In the genomic region with DNA sequence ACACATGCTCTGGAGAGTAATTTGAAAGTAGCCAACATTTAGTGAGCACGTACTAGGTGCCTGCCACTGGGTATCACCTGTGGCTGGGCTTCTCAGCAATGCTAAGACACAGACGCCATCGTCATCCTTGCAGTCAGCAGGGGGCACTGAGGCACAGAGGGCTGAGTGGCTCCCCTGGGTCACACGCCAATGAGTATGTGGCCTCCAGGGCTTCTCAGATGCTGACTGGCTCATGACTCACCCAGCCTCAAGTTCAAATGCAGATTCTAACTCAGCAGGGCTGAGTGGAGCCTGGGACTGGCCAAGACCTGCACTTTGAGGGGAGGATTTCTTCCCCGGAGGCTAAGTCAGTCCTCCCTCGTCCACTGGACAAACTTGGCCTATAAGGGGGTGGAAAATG, we compare ENCODE assay signal across 1 cellular context.
TF ChIP-seq lines count a peak whose summit lies in the region.

No MANE protein-coding gene starts in this region.

TF ChIP-seq in HEK293, 187 proteins besides CTCF, POLR2A, EP300 and RAD21 (continued from another document):
- TF ChIP-seq, protein P1, sequence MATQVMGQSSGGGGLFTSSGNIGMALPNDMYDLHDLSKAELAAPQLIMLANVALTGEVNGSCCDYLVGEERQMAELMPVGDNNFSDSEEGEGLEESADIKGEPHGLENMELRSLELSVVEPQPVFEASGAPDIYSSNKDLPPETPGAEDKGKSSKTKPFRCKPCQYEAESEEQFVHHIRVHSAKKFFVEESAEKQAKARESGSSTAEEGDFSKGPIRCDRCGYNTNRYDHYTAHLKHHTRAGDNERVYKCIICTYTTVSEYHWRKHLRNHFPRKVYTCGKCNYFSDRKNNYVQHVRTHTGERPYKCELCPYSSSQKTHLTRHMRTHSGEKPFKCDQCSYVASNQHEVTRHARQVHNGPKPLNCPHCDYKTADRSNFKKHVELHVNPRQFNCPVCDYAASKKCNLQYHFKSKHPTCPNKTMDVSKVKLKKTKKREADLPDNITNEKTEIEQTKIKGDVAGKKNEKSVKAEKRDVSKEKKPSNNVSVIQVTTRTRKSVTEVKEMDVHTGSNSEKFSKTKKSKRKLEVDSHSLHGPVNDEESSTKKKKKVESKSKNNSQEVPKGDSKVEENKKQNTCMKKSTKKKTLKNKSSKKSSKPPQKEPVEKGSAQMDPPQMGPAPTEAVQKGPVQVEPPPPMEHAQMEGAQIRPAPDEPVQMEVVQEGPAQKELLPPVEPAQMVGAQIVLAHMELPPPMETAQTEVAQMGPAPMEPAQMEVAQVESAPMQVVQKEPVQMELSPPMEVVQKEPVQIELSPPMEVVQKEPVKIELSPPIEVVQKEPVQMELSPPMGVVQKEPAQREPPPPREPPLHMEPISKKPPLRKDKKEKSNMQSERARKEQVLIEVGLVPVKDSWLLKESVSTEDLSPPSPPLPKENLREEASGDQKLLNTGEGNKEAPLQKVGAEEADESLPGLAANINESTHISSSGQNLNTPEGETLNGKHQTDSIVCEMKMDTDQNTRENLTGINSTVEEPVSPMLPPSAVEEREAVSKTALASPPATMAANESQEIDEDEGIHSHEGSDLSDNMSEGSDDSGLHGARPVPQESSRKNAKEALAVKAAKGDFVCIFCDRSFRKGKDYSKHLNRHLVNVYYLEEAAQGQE (tag by site-specific recombination; IDR thresholded peaks at IDR 0.05), result no peak
